ENCODE assay signal across 16 cellular contexts in the genomic region with DNA sequence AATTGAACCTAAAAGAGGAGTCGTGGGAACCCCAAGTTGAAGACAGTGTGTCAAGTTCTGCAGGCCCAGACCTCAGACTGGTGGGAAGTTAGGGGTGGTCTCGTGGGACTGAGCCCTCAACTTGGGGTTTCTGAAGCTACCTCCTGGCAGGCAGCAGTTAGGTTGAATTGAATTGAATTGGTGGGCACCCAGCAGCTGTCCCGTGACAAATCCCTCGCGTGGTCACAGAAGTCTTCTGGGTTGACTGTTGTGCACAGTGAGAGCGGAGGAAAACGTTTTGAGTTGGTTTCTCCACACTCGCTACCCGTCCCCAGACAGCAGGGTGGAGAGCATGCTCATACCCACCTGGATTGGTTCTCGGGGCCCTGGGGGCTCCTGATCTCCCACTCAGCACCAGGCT. TPM values are rescaled to one million over a fixed set of nuclear protein-coding genes. Genes with fewer than 3 reads are reported as not detected.
DNase-seq lines count a peak whose midpoint lies in the region; ATAC-seq and TF ChIP-seq lines count a peak whose summit lies in the region.
"Had no signal": no experiment of that assay in that cellular context is flagged by ENCODE, and none has a peak within 500 bp of the region (broad histone marks: within the 10 kb centered on the region; RNA-seq: fewer than 3 reads in every experiment).

No MANE protein-coding gene starts in this region.

- H3K4me2 ChIP-seq in H9 (ENCODE audit: insufficient read depth, insufficient read length, low read length) = no peak overlapping the region

- TF ChIP-seq CTCF in Caco-2 (IDR thresholded peaks at IDR 0.05; ENCODE audit: insufficient read depth in 1 of 2, low read depth in 1 of 2, low read length in 1 of 2, severe bottlenecking in 1 of 2, unreplicated experiment in 1 of 2) (no peak), H9 (conservative IDR thresholded peaks at IDR 0.05) (no peak), RWPE2 (IDR thresholded peaks at IDR 0.05; ENCODE audit: poor library complexity, severe bottlenecking) (no peak)

- H2BK20ac ChIP-seq in H9 (ENCODE audit: low read depth, low read length, poor library complexity, severe bottlenecking) = no peak overlapping the region

- H3K4me1 Mint-ChIP-seq in Caco-2 (ENCODE audit: low read depth, unreplicated experiment) = peaks cover 13% of the 10 kb centered on the region
- no peaks in the 10 kb centered on the region for H3K4me1 Mint-ChIP-seq in H9

- H2BK5ac ChIP-seq in H9 (ENCODE audit: insufficient read length, low read length) = no peak overlapping the region

- POLR2A ChIA-PET in Caco-2 (lab: Charles Lee) = no interaction called here

- H3K23me2 ChIP-seq in H9 (ENCODE audit: insufficient read length, low read depth, low read length, poor library complexity, severe bottlenecking) = no peaks in the 10 kb centered on the region

- no peak overlapping the region for H3K4ac ChIP-seq in H9 (ENCODE audit: low read depth, low read length)

- H3K4me1 ChIP-seq in Caco-2 (peaks cover 31% of the 10 kb centered on the region), H9 (ENCODE audit: insufficient read depth, low read length) (no peaks in the 10 kb centered on the region), RWPE2 (ENCODE audit: insufficient read depth, poor library complexity, severe bottlenecking) (peaks cover 20% of the 10 kb centered on the region)

- H3K36me3 ChIP-seq in Caco-2 (ENCODE audit: control insufficient read depth, insufficient read depth, low read length) (peaks cover 1% of the 10 kb centered on the region), RWPE2 (ENCODE audit: low read depth) (peaks cover 9% of the 10 kb centered on the region)

- H3K4me3 Mint-ChIP-seq in Caco-2 (ENCODE audit: unreplicated experiment) (no peak overlapping the region), H9 (no peak overlapping the region)
- H3K4me3 Mint-ChIP-seq: CD4-positive, CD25-positive, alpha-beta regulatory T cell had no signal

- H3K27me3 Mint-ChIP-seq in Caco-2 (ENCODE audit: insufficient read depth, unreplicated experiment) (no peaks in the 10 kb centered on the region), H9 (ENCODE audit: low read depth) (no peaks in the 10 kb centered on the region)
- H3K27me3 Mint-ChIP-seq: CD4-positive, CD25-positive, alpha-beta regulatory T cell had no signal

- no peak for ATAC-seq in RWPE2 (ENCODE audit: low read depth)
- no peak for ATAC-seq in GM19328 (IDR thresholded peaks at IDR 0.05; ENCODE audit: unreplicated experiment)
- no peak for ATAC-seq in GM21619 (IDR thresholded peaks at IDR 0.05; ENCODE audit: unreplicated experiment)
- ATAC-seq: GM12878 had no signal

- H3K14ac ChIP-seq in H9 (ENCODE audit: insufficient read depth, low read length) = no peak overlapping the region

- H2BK120ac ChIP-seq in H9 (ENCODE audit: low read depth, low read length, poor library complexity, severe bottlenecking) = no peak overlapping the region

- H3K79me2 ChIP-seq in H9 (ENCODE audit: insufficient read depth, low read length) = no peaks in the 10 kb centered on the region

- H3K9me3 Mint-ChIP-seq in Caco-2 (ENCODE audit: unreplicated experiment) (no peaks in the 10 kb centered on the region), H9 (no peaks in the 10 kb centered on the region)
- H3K9me3 Mint-ChIP-seq: CD4-positive, CD25-positive, alpha-beta regulatory T cell had no signal

- H3K27ac Mint-ChIP-seq in Caco-2 (ENCODE audit: unreplicated experiment) = peak overlapping the region; percentile 28
- H3K27ac Mint-ChIP-seq in H9 = peak overlapping the region in 2 of 3 experiments; percentile 27 to 39; a peak in 1 of 7 replicates

- no peak for DNase-seq in Caco-2
- no peak for DNase-seq in H9
- DNase-seq in RWPE2 (ENCODE audit: low spot score) = no peak
- DNase-seq in epithelial cell of prostate (ENCODE audit: low read depth, low spot score) = no peak
- no peak for DNase-seq in GM19240 (ENCODE audit: insufficient read length, low spot score)
- DNase-seq in HT-29 (ENCODE audit: low spot score) = no peak
- DNase-seq: ACHN; Calu3; CD4-positive, CD25-positive, alpha-beta regulatory T cell; DMS 273 treated with DMSO at 0.1 percent for 48 hours; IMR-90 had no signal

- no peak overlapping the region for H3K9ac ChIP-seq in H9 (ENCODE audit: extremely low read depth, insufficient read length, low read length)
- H3K9ac ChIP-seq: BLaER1 treated with 17β-estradiol and CSF1 and Interleukin-3, amounts not matched to agents 10 nM and 100 nM had no signal

- H2AFZ ChIP-seq in H9 (ENCODE audit: low read length) = no peak overlapping the region

- WGBS in H9 (ENCODE audit: extremely low coverage, insufficient read length, low lambda C conversion rate) = no CpG with 5 or more reads among the region's 10 CpGs

- CTCF ChIA-PET in Caco-2 (lab: Charles Lee) = no interaction called here

- no peaks in the 10 kb centered on the region for H4K20me1 ChIP-seq in H9 (ENCODE audit: control insufficient read depth, insufficient read depth, insufficient read length)

- H4K91ac ChIP-seq in H9 (ENCODE audit: insufficient read length, low read depth, low read length) = no peak overlapping the region

- peaks cover 19% of the 10 kb centered on the region for H3K36me3 Mint-ChIP-seq in Caco-2 (ENCODE audit: insufficient read depth, unreplicated experiment)
- H3K36me3 Mint-ChIP-seq in H9 (ENCODE audit: insufficient read depth in 1 of 3, low read depth in 3 of 3) = peaks cover 11 to 44% (median 13%) of the 10 kb centered on the region in 3 experiments; a peak in 6 of 7 replicates

- no peaks in the 10 kb centered on the region for H3K79me1 ChIP-seq in H9 (ENCODE audit: insufficient read depth, low read depth, low read length, poor library complexity, severe bottlenecking)

- no peak overlapping the region for H3K23ac ChIP-seq in H9 (ENCODE audit: insufficient read length, low read depth, low read length)

- H3K56ac ChIP-seq in H9 (ENCODE audit: insufficient read length, low read depth, low read length) = no peak overlapping the region

- H3K4me3 ChIP-seq in Caco-2 (ENCODE audit: low read depth, low read length) (no peak overlapping the region), RWPE2 (ENCODE audit: severe bottlenecking) (no peak overlapping the region)
- H3K4me3 ChIP-seq: BLaER1 treated with 17β-estradiol and CSF1 and Interleukin-3, amounts not matched to agents 10 nM and 100 nM; GM12878 had no signal

- H3T11ph ChIP-seq in H9 (ENCODE audit: low read length) = no peak overlapping the region

- no peak overlapping the region for H4K8ac ChIP-seq in H9 (replicated peaks; ENCODE audit: insufficient read length, low read depth, low read length)

- no peak overlapping the region for H2BK12ac ChIP-seq in H9 (ENCODE audit: insufficient read length, low read depth, low read length)

- H3K27me3 ChIP-seq in Caco-2 (replicated peaks; ENCODE audit: control insufficient read depth, insufficient read depth, low read length) = no peaks in the 10 kb centered on the region
- no peaks in the 10 kb centered on the region for H3K27me3 ChIP-seq in H9 (ENCODE audit: insufficient read depth, low read length)
- no peaks in the 10 kb centered on the region for H3K27me3 ChIP-seq in RWPE2 (ENCODE audit: insufficient read depth, poor library complexity, severe bottlenecking)
- H3K27me3 ChIP-seq: BLaER1 treated with 17β-estradiol and CSF1 and Interleukin-3, amounts not matched to agents 10 nM and 100 nM had no signal

- H4K5ac ChIP-seq in H9 (ENCODE audit: insufficient read length, low read depth, low read length) = no peak overlapping the region

- no peaks in the 10 kb centered on the region for H3K9me3 ChIP-seq in Caco-2
- no peaks in the 10 kb centered on the region for H3K9me3 ChIP-seq in H9 (ENCODE audit: control insufficient read depth, low read depth, low read length)
- no peaks in the 10 kb centered on the region for H3K9me3 ChIP-seq in RWPE2 (ENCODE audit: severe bottlenecking)
- H3K9me3 ChIP-seq: BLaER1 treated with 17β-estradiol and CSF1 and Interleukin-3, amounts not matched to agents 10 nM and 100 nM had no signal

- no peak overlapping the region for H2BK15ac ChIP-seq in H9 (ENCODE audit: low read depth, low read length)

- no peak overlapping the region for H3K27ac ChIP-seq in H9 (ENCODE audit: insufficient read length, low read depth, low read length)
- H3K27ac ChIP-seq in RWPE2 (ENCODE audit: poor library complexity, severe bottlenecking) = peak overlapping the region; percentile 9
- H3K27ac ChIP-seq in epithelial cell of prostate = peak overlapping the region; percentile 74
- H3K27ac ChIP-seq: BLaER1 treated with 17β-estradiol and CSF1 and Interleukin-3, amounts not matched to agents 10 nM and 100 nM; HL-60 had no signal

- H3K18ac ChIP-seq in H9 (ENCODE audit: insufficient read length, low read depth, low read length) = no peak overlapping the region

- intact Hi-C loops in Caco-2 (cut with micrococcal nuclease; ENCODE audit: unreplicated experiment) = no loop called here

- no TSS peak for BruUV-seq in Caco-2 (replicated peaks; lab: Mats Ljungman, UMichigan)

- H2AK5ac ChIP-seq in H9 (ENCODE audit: insufficient read length, low read length) = no peak overlapping the region

RNA-seq across cellular contexts. Expression of gene SLC4A11, which starts 12.9 kb away (rescaled TPM):
- 8.6 and 9.5 TPM in 2 replicates for total RNA-seq in Caco-2 (2022)
- total RNA-seq in H9 (2021) = 25.5 and 29.4 TPM in 2 replicates
- total RNA-seq in HT-29 (2014; rRNA removed; shearing (Covaris generic)) = 1.3 and 1.8 TPM in 2 replicates

RNA-seq across cellular contexts. Expression of gene ITPA, which starts 16.8 kb away (rescaled TPM):
- total RNA-seq in Caco-2 (2022) (68.4 and 73.8 TPM in 2 replicates), H9 (2021) (70.2 and 74.5 TPM in 2 replicates)
- total RNA-seq in HT-29 (2014; rRNA removed; shearing (Covaris generic)) = 132 and 133 TPM in 2 replicates

RNA-seq across cellular contexts. Expression of gene DDRGK1, which starts 21.6 kb away (rescaled TPM):
- 76.3 and 84.8 TPM in 2 replicates for total RNA-seq in Caco-2 (2022)
- total RNA-seq in H9 (2021) = 56.2 and 58.1 TPM in 2 replicates
- 45.8 and 55.5 TPM in 2 replicates for total RNA-seq in HT-29 (2014; rRNA removed; shearing (Covaris generic))

RNA-seq across cellular contexts. Expression of gene LZTS3, which starts 52.7 kb away (rescaled TPM):
- total RNA-seq in Caco-2 (2022) = 4.3 and 4.5 TPM in 2 replicates
- total RNA-seq in H9 (2021) = 19.2 and 20.8 TPM in 2 replicates
- total RNA-seq in HT-29 (2014; rRNA removed; shearing (Covaris generic)) = 6.5 and 6.6 TPM in 2 replicates
